30 cellular contexts compared by ENCODE assay signal in the genomic region with DNA sequence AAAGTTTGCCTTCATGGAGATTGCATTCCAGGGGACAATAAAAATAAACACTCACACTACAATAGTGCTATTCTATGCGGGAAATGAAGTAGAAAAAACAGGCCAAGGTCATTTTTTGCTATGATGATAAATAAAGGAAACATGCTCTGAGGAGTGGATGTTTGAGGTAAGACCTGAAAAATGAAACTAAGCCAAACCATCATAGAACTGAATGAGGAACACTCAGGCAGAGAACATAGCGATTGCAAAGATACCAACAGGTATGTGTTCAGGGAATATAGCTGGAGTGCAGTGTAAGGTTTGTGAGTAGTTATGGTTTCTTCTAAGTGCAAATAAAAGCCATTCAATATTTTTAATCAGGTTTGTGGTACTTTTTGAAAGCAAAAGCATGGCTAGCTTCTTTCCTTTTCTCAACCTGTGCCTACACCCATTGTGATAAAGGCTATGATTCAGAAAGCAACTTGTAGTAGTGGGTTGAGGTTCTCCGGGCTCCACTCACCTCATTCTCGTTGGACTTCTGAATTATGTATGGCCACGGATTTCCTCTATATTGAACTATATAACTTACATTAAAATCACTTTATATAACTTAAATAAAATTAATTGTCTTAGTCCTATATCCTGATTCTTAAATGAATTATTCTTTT.
"Had no signal": no experiment of that assay in that cellular context is flagged by ENCODE, and none has a peak within 500 bp of the region (broad histone marks: within the 10 kb centered on the region; RNA-seq: fewer than 3 reads in every experiment).

No MANE protein-coding gene starts in this region.

- H3K27me3 ChIP-seq: left lung, neural progenitor cell, neutrophil, right atrium auricular region, right lobe of liver, stomach, testis, thyroid gland, transverse colon, upper lobe of right lung had no signal

- H3K79me2 ChIP-seq: parathyroid adenoma had no signal

- H2AFZ ChIP-seq: neural progenitor cell, parathyroid adenoma had no signal

- H3K4me2 ChIP-seq: neural progenitor cell, smooth muscle cell had no signal

- DNase-seq: hypothalamus; immature natural killer cell; kidney; left colon; left lung; lower lobe of right lung; mammary epithelial cell; mesenchymal stem cell; naive B cell; natural killer cell; nephron progenitor cell; occipital lobe; psoas muscle; right lobe of liver; stimulated activated CD4-positive, alpha-beta T cell treated with anti-CD3 and anti-CD28 coated beads, Interleukin-1b, Interleukin-23, amount 100 ng/mL, for 48 hours; stimulated activated CD4-positive, alpha-beta T cell treated with anti-CD3 and anti-CD28 coated beads, Interleukin-4, amount 100 ng/mL, for 1 hour; stimulated activated naive B cell treated with anti-CD40 and anti-IgM and Interleukin-4, amounts not matched to agents 10 μg/mL and 1 μg/mL and 100 μg/mL, for 72 hours; stimulated activated naive CD8-positive, alpha-beta T cell treated with anti-CD3 and anti-CD28 coated beads, Interleukin-15, Interleukin-2, amounts not matched to agents 100 U/mL and 50 U/mL, for 24 hours; stomach; testis; thyroid gland; transverse colon; upper lobe of right lung had no signal

- H3K4me1 ChIP-seq: left lung, lower lobe of right lung, neural progenitor cell, parathyroid adenoma, psoas muscle, right atrium auricular region, right lobe of liver, stomach, testis, thyroid gland, transverse colon, upper lobe of right lung had no signal

- H3K9me3 ChIP-seq: neutrophil, right lobe of liver, testis, thyroid gland, transverse colon, upper lobe of right lung had no signal

- FAIRE-seq: islet of Langerhans, kidney, urothelium cell line had no signal

- H3K4me3 ChIP-seq: left lung, lower lobe of right lung, neural progenitor cell, psoas muscle, right atrium auricular region, right lobe of liver, smooth muscle cell, stomach, testis, thyroid gland, transverse colon, upper lobe of right lung had no signal

- H3K27ac ChIP-seq: left lung, lower lobe of right lung, neural progenitor cell, neutrophil, parathyroid adenoma, psoas muscle, right atrium auricular region, right lobe of liver, stomach, testis, thyroid gland, transverse colon, upper lobe of right lung had no signal

- H3K36me3 ChIP-seq: left lung, lower lobe of right lung, neural progenitor cell, neutrophil, right atrium auricular region, right lobe of liver, stomach, thyroid gland, transverse colon, upper lobe of right lung had no signal

- ATAC-seq: left colon; left lung; lower lobe of right lung; natural killer cell; psoas muscle; right lobe of liver; stimulated activated naive B cell treated with anti-CD40 and anti-IgM and Interleukin-4, amounts not matched to agents 10 μg/mL and 1 μg/mL and 100 μg/mL, for 72 hours; stimulated activated naive CD8-positive, alpha-beta T cell treated with anti-CD3 and anti-CD28 coated beads, Interleukin-15, Interleukin-2, amounts not matched to agents 100 U/mL and 50 U/mL, for 24 hours; upper lobe of right lung had no signal

- H3K9ac ChIP-seq: neural progenitor cell, parathyroid adenoma had no signal
